Comparison of ENCODE assay signal across 1 cellular context in genomic region chr6:78867370-78868040, GRCh38.
TF ChIP-seq lines count a peak whose summit lies in the region.

Gene IRAK1BP1 (plus strand): TSS chr6:78867551. CDS start chr6:78867577, 26 bp downstream.

TF ChIP-seq in HEK293, 187 proteins besides CTCF, POLR2A, EP300 and RAD21 (continued from another document and continues in another):
- no peak for TF ChIP-seq PRDM6 (tag by site-specific recombination; IDR thresholded peaks at IDR 0.05)
- TF ChIP-seq ZNF174 (tag by site-specific recombination; IDR thresholded peaks at IDR 0.05): no peak
- TF ChIP-seq ZBTB21 (tag by site-specific recombination; IDR thresholded peaks at IDR 0.05): no peak
- peak; percentile 67 for TF ChIP-seq REST (tag by site-specific recombination; IDR thresholded peaks at IDR 0.05)
- 0 out of 2 replicates have a peak, but pooled peaks have one; percentile 58 for TF ChIP-seq ZNF202 (tag by site-specific recombination; IDR thresholded peaks at IDR 0.05; ENCODE audit: borderline replicate concordance)
- no peak for TF ChIP-seq ZNF302 (tag by site-specific recombination; IDR thresholded peaks at IDR 0.05; ENCODE audit: low read depth)
- no peak for TF ChIP-seq GLI2 (tag by site-specific recombination; IDR thresholded peaks at IDR 0.05; ENCODE audit: borderline replicate concordance, low read depth)
- peak; percentile 35; the same call in 1 of the 2 replicates for TF ChIP-seq YY1 (tag by site-specific recombination; IDR thresholded peaks at IDR 0.05)
- TF ChIP-seq AEBP2 (tag by site-specific recombination; IDR thresholded peaks at IDR 0.05; ENCODE audit: borderline replicate concordance): no peak
- peak; percentile 66; the same call in 1 of the 2 replicates for TF ChIP-seq ZNF394 (tag by site-specific recombination; IDR thresholded peaks at IDR 0.05; ENCODE audit: borderline replicate concordance)
- TF ChIP-seq KLF10 (tag by site-specific recombination; IDR thresholded peaks at IDR 0.05): no peak
- TF ChIP-seq ZNF221 (tag by site-specific recombination; IDR thresholded peaks at IDR 0.05; ENCODE audit: borderline replicate concordance): no peak
- TF ChIP-seq ZNF112 (tag by site-specific recombination; IDR thresholded peaks at IDR 0.05): no peak
- peak; percentile 91 for TF ChIP-seq HIC1 (tag by site-specific recombination; IDR thresholded peaks at IDR 0.05)
- TF ChIP-seq ZNF354C (tag by site-specific recombination; IDR thresholded peaks at IDR 0.05; ENCODE audit: borderline replicate concordance, low read depth): no peak
- TF ChIP-seq ZNF214 (tag by site-specific recombination; IDR thresholded peaks at IDR 0.05; ENCODE audit: borderline replicate concordance): no peak
- peak; percentile 38; the same call in 1 of the 2 replicates for TF ChIP-seq INSM2 (tag by site-specific recombination; IDR thresholded peaks at IDR 0.05)
- TF ChIP-seq ZNF621 (tag by site-specific recombination; IDR thresholded peaks at IDR 0.05): no peak
- TF ChIP-seq ZNF23 (tag by site-specific recombination; IDR thresholded peaks at IDR 0.05; ENCODE audit: borderline replicate concordance): no peak
- TF ChIP-seq ZNF350 (tag by site-specific recombination; IDR thresholded peaks at IDR 0.05): no peak
- no peak for TF ChIP-seq ZNF571 (tag by site-specific recombination; IDR thresholded peaks at IDR 0.05)
- TF ChIP-seq ZNF514 (tag by site-specific recombination; IDR thresholded peaks at IDR 0.05): no peak
- no peak for TF ChIP-seq ZNF529 (tag by site-specific recombination; IDR thresholded peaks at IDR 0.05; ENCODE audit: insufficient replicate concordance)
- peak; percentile 98 for TF ChIP-seq ZNF501 (tag by site-specific recombination; IDR thresholded peaks at IDR 0.05)
- peak; percentile 77 for TF ChIP-seq ZBTB17 (tag by site-specific recombination; IDR thresholded peaks at IDR 0.05)
- peak; percentile 94 for TF ChIP-seq ZXDB (tag by site-specific recombination; IDR thresholded peaks at IDR 0.05)
- TF ChIP-seq ZNF426 (tag by site-specific recombination; IDR thresholded peaks at IDR 0.05): no peak
- TF ChIP-seq ZNF830 (tag by site-specific recombination; IDR thresholded peaks at IDR 0.05; ENCODE audit: low read depth): no peak
- no peak for TF ChIP-seq ZNF433 (tag by site-specific recombination; IDR thresholded peaks at IDR 0.05; ENCODE audit: low read depth)
- TF ChIP-seq ZNF175 (tag by site-specific recombination; IDR thresholded peaks at IDR 0.05): no peak
- no peak for TF ChIP-seq ZNF658 (tag by site-specific recombination; IDR thresholded peaks at IDR 0.05)
- TF ChIP-seq ZFP3 (tag by site-specific recombination; IDR thresholded peaks at IDR 0.05; ENCODE audit: low read depth): no peak
- TF ChIP-seq ZNF140 (tag by site-specific recombination; IDR thresholded peaks at IDR 0.05): no peak
- no peak for TF ChIP-seq ZNF701 (tag by site-specific recombination; IDR thresholded peaks at IDR 0.05)
- TF ChIP-seq SP3 (tag by site-specific recombination; IDR thresholded peaks at IDR 0.05): no peak
- TF ChIP-seq ZBTB20 (tag by site-specific recombination; IDR thresholded peaks at IDR 0.05): peak; percentile 88
- no peak for TF ChIP-seq ZNF416 (tag by site-specific recombination; IDR thresholded peaks at IDR 0.05)
- TF ChIP-seq ZNF654 (tag by site-specific recombination; IDR thresholded peaks at IDR 0.05; ENCODE audit: low read depth): no peak
- TF ChIP-seq ZNF560 (tag by site-specific recombination; IDR thresholded peaks at IDR 0.05; ENCODE audit: borderline replicate concordance): no peak
- TF ChIP-seq ZEB2 (tag by site-specific recombination; IDR thresholded peaks at IDR 0.05): peak; percentile 89
- TF ChIP-seq ZSCAN4 (tag by site-specific recombination; IDR thresholded peaks at IDR 0.05): no peak
- TF ChIP-seq OVOL3 (tag by site-specific recombination; IDR thresholded peaks at IDR 0.05): peak; percentile 43; the same call in 1 of the 2 replicates
- TF ChIP-seq ZFHX2 (tag by site-specific recombination; conservative IDR thresholded peaks at IDR 0.05): peak; percentile 34; the same call in 1 of the 2 replicates
- no peak for TF ChIP-seq GLI4 (tag by site-specific recombination; IDR thresholded peaks at IDR 0.05)
- TF ChIP-seq PRDM4 (tag by site-specific recombination; IDR thresholded peaks at IDR 0.05): peak; percentile 32; the same call in 1 of the 2 replicates
- TF ChIP-seq KLF16 (tag by site-specific recombination; IDR thresholded peaks at IDR 0.05): peak; percentile 77
- no peak for TF ChIP-seq ZNF544 (tag by site-specific recombination; IDR thresholded peaks at IDR 0.05)
- no peak for TF ChIP-seq ZNF133 (tag by site-specific recombination; IDR thresholded peaks at IDR 0.05)
- peak; percentile 78 for TF ChIP-seq ATF2 (tag by site-specific recombination; IDR thresholded peaks at IDR 0.05; ENCODE audit: low read depth)
- no peak for TF ChIP-seq ZNF138 (tag by site-specific recombination; IDR thresholded peaks at IDR 0.05; ENCODE audit: borderline replicate concordance)
- no peak; the same call in 1 of the 2 replicates for TF ChIP-seq ZNF585B (tag by site-specific recombination; IDR thresholded peaks at IDR 0.05)
- peak; percentile 63; the same call in 1 of the 2 replicates for TF ChIP-seq ZNF121 (tag by site-specific recombination; IDR thresholded peaks at IDR 0.05)
